ENCODE assay signal across 24 cellular contexts in genomic region chr10:58260334-58260733, GRCh38.
"Had no signal": no experiment of that assay in that cellular context is flagged by ENCODE, and none has a peak within 500 bp of the region (broad histone marks: within the 10 kb centered on the region; RNA-seq: fewer than 3 reads in every experiment).

No MANE protein-coding gene starts in this region.

- H3K9me3 Mint-ChIP-seq: naive B cell; natural killer cell; stimulated activated memory B cell treated with anti-CD40 and anti-IgM and Interleukin-4, amounts not matched to agents 10 μg/mL and 1 μg/mL and 100 μg/mL, for 72 hours; stimulated activated naive CD8-positive, alpha-beta T cell treated with anti-CD3 and anti-CD28 coated beads, Interleukin-15, amount 100 ng/mL, for 72 hours; type B pancreatic cell had no signal

- H3K36me3 Mint-ChIP-seq: naive B cell, natural killer cell had no signal

- ATAC-seq: natural killer cell; right cardiac atrium; stimulated activated memory B cell treated with anti-CD40 and anti-IgM and Interleukin-4, amounts not matched to agents 10 μg/mL and 1 μg/mL and 100 μg/mL, for 72 hours; stimulated activated naive CD8-positive, alpha-beta T cell treated with anti-CD3 and anti-CD28 coated beads, Interleukin-15, amount 100 ng/mL, for 72 hours had no signal

- H3K4me3 Mint-ChIP-seq: mesothelial cell of epicardium; naive B cell; natural killer cell; nephron progenitor cell; neural progenitor cell; stimulated activated memory B cell treated with anti-CD40 and anti-IgM and Interleukin-4, amounts not matched to agents 10 μg/mL and 1 μg/mL and 100 μg/mL, for 72 hours; stimulated activated naive CD8-positive, alpha-beta T cell treated with anti-CD3 and anti-CD28 coated beads, Interleukin-15, amount 100 ng/mL, for 72 hours; type B pancreatic cell had no signal

- H3K27me3 Mint-ChIP-seq: naive B cell; stimulated activated memory B cell treated with anti-CD40 and anti-IgM and Interleukin-4, amounts not matched to agents 10 μg/mL and 1 μg/mL and 100 μg/mL, for 72 hours; stimulated activated naive CD8-positive, alpha-beta T cell treated with anti-CD3 and anti-CD28 coated beads, Interleukin-15, amount 100 ng/mL, for 72 hours; type B pancreatic cell had no signal

- DNase-seq: islet precursor cell; left ventricle myocardium inferior; mesendoderm; naive B cell; natural killer cell; nephron progenitor cell; occipital lobe; posterior cingulate gyrus; retina; right cardiac atrium; sigmoid colon; small intestine; spleen; stimulated activated CD4-positive, alpha-beta T cell treated with anti-CD3 and anti-CD28 coated beads, Interleukin-2, amount 100 ng/mL, for 48 hours; stimulated activated CD4-positive, alpha-beta T cell treated with anti-CD3 and anti-CD28 coated beads, Interleukin-4, amount 100 ng/mL, for 4 hours; stimulated activated CD8-positive, alpha-beta memory T cell treated with anti-CD3 and anti-CD28 coated beads, Interleukin-4, amount 100 ng/mL, for 48 hours; stimulated activated naive CD4-positive, alpha-beta T cell treated with Interleukin-2 at 50 U/mL for 16 hours; stimulated activated naive CD8-positive, alpha-beta T cell treated with anti-CD3 and anti-CD28 coated beads, Interleukin-15, amount 100 ng/mL, for 72 hours; substantia nigra; uterus had no signal

- H3K27ac Mint-ChIP-seq: mesothelial cell of epicardium; natural killer cell; nephron progenitor cell; neural progenitor cell; stimulated activated memory B cell treated with anti-CD40 and anti-IgM and Interleukin-4, amounts not matched to agents 10 μg/mL and 1 μg/mL and 100 μg/mL, for 72 hours; stimulated activated naive CD8-positive, alpha-beta T cell treated with anti-CD3 and anti-CD28 coated beads, Interleukin-15, amount 100 ng/mL, for 72 hours; type B pancreatic cell had no signal
